19 cellular contexts compared by ENCODE assay signal in the genomic region with DNA sequence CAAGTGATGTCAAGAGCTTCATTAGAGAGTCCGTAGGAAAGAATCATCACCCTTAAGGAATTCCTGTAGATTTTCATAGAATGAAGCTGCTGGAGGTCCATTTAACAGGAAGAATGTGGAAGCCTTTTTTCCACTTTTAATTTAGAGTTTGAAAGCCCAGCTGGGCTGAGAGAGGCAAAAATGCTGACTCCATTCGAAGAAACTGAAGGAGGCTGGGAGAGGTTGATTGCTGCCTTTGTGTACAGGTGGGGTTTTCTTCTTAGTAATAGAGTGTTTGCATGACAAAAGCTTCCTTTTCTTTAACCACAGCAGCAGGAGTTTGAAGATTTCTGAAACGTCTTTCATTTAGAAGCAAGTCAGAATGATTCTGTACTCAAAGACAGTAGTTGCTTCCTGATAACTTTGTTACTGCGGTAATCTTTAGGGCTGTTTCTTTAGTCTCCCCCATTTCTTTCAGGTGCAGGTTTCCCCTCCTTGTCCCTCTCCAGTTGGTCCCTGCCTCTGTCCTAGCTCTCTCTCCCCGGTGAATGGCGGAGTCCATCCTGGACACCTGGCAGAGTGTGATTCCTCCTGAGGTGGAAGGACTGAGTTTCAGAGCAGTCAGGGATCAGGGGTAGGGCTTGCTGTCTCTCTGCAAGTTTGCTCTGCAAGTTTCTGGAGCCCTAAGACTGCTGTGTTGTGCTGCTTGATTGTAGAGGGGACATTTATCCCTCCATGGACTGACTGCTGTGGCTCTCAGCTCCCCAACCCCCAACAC.
DNase-seq lines count a peak whose midpoint lies in the region; ATAC-seq lines count a peak whose summit lies in the region.
"Had no signal": no experiment of that assay in that cellular context is flagged by ENCODE, and none has a peak within 500 bp of the region (broad histone marks: within the 10 kb centered on the region; RNA-seq: fewer than 3 reads in every experiment).

No MANE protein-coding gene starts in this region.

- DNase-seq in ELF-1 (ENCODE audit: low read depth, low spot score) (peak; percentile 68), Ammon's horn (ENCODE audit: low spot score) (no peak), AG20443 (ENCODE audit: low spot score) (no peak)
- DNase-seq in T-helper 2 cell treated with Interferon-gamma antibody and Interleukin-4, amounts not matched to agents 5 μg/mL and 100 μg/mL, for 36 hours (ENCODE audit: low spot score), result no peak
- DNase-seq: activated CD8-positive, alpha-beta T cell treated with anti-CD3 and anti-CD28 coated beads, Interleukin-2, amount 10 ng/mL, durations not matched to agents 7 days and 5 days; activated gamma-delta T cell; body of pancreas; CD4-positive, alpha-beta memory T cell; EL; SK-N-SH; stimulated activated CD4-positive, alpha-beta T cell treated with anti-CD3 and anti-CD28 coated beads, Interleukin-1b, Interleukin-23, amount 100 ng/mL, for 48 hours; transverse colon had no signal

- H3K27me3 Mint-ChIP-seq in T-helper 2 cell treated with Interferon-gamma antibody and Interleukin-4, amounts not matched to agents 5 μg/mL and 100 μg/mL, for 36 hours (ENCODE audit: low read depth), result no peaks in the 10 kb centered on the region

- peaks cover 12% of the 10 kb centered on the region for H3K9me3 Mint-ChIP-seq in T-helper 2 cell treated with Interferon-gamma antibody and Interleukin-4, amounts not matched to agents 5 μg/mL and 100 μg/mL, for 36 hours

- H3K4me3 ChIP-seq in iPS-15b (ENCODE audit: low read depth, low read length), result peak overlapping the region; percentile 18
- H3K4me3 ChIP-seq: body of pancreas, hepatocyte, transverse colon had no signal

- H3K4me3 Mint-ChIP-seq in T-helper 2 cell treated with Interferon-gamma antibody and Interleukin-4, amounts not matched to agents 5 μg/mL and 100 μg/mL, for 36 hours, result peak overlapping the region; percentile 52
- H3K4me3 Mint-ChIP-seq: activated CD8-positive, alpha-beta T cell treated with anti-CD3 and anti-CD28 coated beads, Interleukin-2, amount 10 ng/mL, durations not matched to agents 7 days and 5 days; CD4-positive, alpha-beta memory T cell; dendritic cell treated with granulocyte-macrophage colony-stimulating factor and Interleukin-4, amounts not matched to agents 40 ng/mL and 50 ng/mL, for 4 days; IgD-negative memory B cell had no signal

- peak overlapping the region; percentile 87 for H3K27ac Mint-ChIP-seq in T-helper 2 cell treated with Interferon-gamma antibody and Interleukin-4, amounts not matched to agents 5 μg/mL and 100 μg/mL, for 36 hours
- H3K27ac Mint-ChIP-seq: activated CD8-positive, alpha-beta T cell treated with anti-CD3 and anti-CD28 coated beads, Interleukin-2, amount 10 ng/mL, durations not matched to agents 7 days and 5 days; CD4-positive, alpha-beta memory T cell; dendritic cell treated with granulocyte-macrophage colony-stimulating factor and Interleukin-4, amounts not matched to agents 40 ng/mL and 50 ng/mL, for 4 days; IgD-negative memory B cell had no signal

- H3K9me3 ChIP-seq in iPS-15b (ENCODE audit: control insufficient read depth, insufficient read depth, low read length), result no peaks in the 10 kb centered on the region
- H3K9me3 ChIP-seq: SK-N-SH, transverse colon had no signal

- no peaks in the 10 kb centered on the region for H3K36me3 Mint-ChIP-seq in T-helper 2 cell treated with Interferon-gamma antibody and Interleukin-4, amounts not matched to agents 5 μg/mL and 100 μg/mL, for 36 hours (ENCODE audit: low read depth)
- H3K36me3 Mint-ChIP-seq: CD4-positive, alpha-beta memory T cell; IgD-negative memory B cell had no signal

- H3K27me3 ChIP-seq in iPS-15b (ENCODE audit: control insufficient read depth, insufficient read depth, low read length), result no peaks in the 10 kb centered on the region
- H3K27me3 ChIP-seq: body of pancreas, hepatocyte, transverse colon had no signal

- H3K4me1 Mint-ChIP-seq in T-helper 2 cell treated with Interferon-gamma antibody and Interleukin-4, amounts not matched to agents 5 μg/mL and 100 μg/mL, for 36 hours (ENCODE audit: low read depth), result peaks cover 26% of the 10 kb centered on the region
- H3K4me1 Mint-ChIP-seq: CD4-positive, alpha-beta memory T cell; IgD-negative memory B cell had no signal

- H3K4me1 ChIP-seq in iPS-15b (ENCODE audit: control insufficient read depth, insufficient read depth, low read length), result peaks cover 28% of the 10 kb centered on the region
- H3K4me1 ChIP-seq: transverse colon had no signal

- ATAC-seq in HG02870 (IDR thresholded peaks at IDR 0.05; ENCODE audit: unreplicated experiment) (peak; percentile 86), GM19455 (IDR thresholded peaks at IDR 0.05; ENCODE audit: unreplicated experiment) (no peak), GM21381 (IDR thresholded peaks at IDR 0.05; ENCODE audit: unreplicated experiment) (no peak)
- ATAC-seq: activated CD8-positive, alpha-beta T cell treated with anti-CD3 and anti-CD28 coated beads, Interleukin-2, amount 10 ng/mL, durations not matched to agents 7 days and 5 days; body of pancreas had no signal

- no peaks in the 10 kb centered on the region for H3K36me3 ChIP-seq in iPS-15b (ENCODE audit: control insufficient read depth, insufficient read depth, low read length)
- H3K36me3 ChIP-seq: transverse colon had no signal

- peak overlapping the region; percentile 77 for H3K9ac ChIP-seq in iPS-15b (ENCODE audit: low read depth, low read length)
- H3K9ac ChIP-seq: SK-N-SH had no signal
